In genomic region chr14:78075033-78075432, GRCh38 we compare ENCODE assay signal across 30 cellular contexts.
A peak's percentile ranks its signal among the peaks of the same experiment; 100 is the strongest.
DNase-seq lines count a peak whose midpoint lies in the region; ATAC-seq and TF ChIP-seq lines count a peak whose summit lies in the region.
"Had no signal": no experiment of that assay in that cellular context is flagged by ENCODE, and none has a peak within 500 bp of the region (broad histone marks: within the 10 kb centered on the region; RNA-seq: fewer than 3 reads in every experiment).

No MANE protein-coding gene starts in this region.

- H3K9me3 Mint-ChIP-seq in endodermal cell = no peaks in the 10 kb centered on the region
- H3K9me3 Mint-ChIP-seq: activated T-helper 17 cell treated with anti-CD3 and anti-CD28 coated beads, Interleukin-2, amount 50 U/mL, for 72 hours; mesothelial cell of epicardium had no signal

- H3K27me3 Mint-ChIP-seq in endodermal cell (ENCODE audit: insufficient read depth) = no peaks in the 10 kb centered on the region

- TF ChIP-seq CTCF in DND-41 (IDR thresholded peaks at IDR 0.05; ENCODE audit: borderline replicate concordance, extremely low read depth, low read length, poor library complexity, severe bottlenecking) = no peak
- TF ChIP-seq CTCF in endodermal cell (conservative IDR thresholded peaks at IDR 0.05) = no peak
- no peak for TF ChIP-seq CTCF in lower lobe of right lung (IDR thresholded peaks at IDR 0.05)

- H3K4me1 ChIP-seq in DND-41 (ENCODE audit: insufficient read depth, low read length) (0 out of 2 replicates have a peak, but pooled peaks cover 5% of the 10 kb centered on the region), endodermal cell (ENCODE audit: control insufficient read depth, insufficient read depth, low read length) (no peaks in the 10 kb centered on the region), lower lobe of right lung (no peaks in the 10 kb centered on the region)
- H3K4me1 ChIP-seq: BLaER1, esophagus muscularis mucosa, SJSA1, thyroid gland had no signal

- H3K4me3 ChIP-seq in DND-41 (ENCODE audit: low read depth in 1 of 2, low read length in 2 of 2) (no peak overlapping the region), endodermal cell (ENCODE audit: low read length) (no peak overlapping the region), lower lobe of right lung (no peak overlapping the region)
- H3K4me3 ChIP-seq: BLaER1, esophagus muscularis mucosa, K562, SJSA1, thyroid gland had no signal

- H3K4me3 Mint-ChIP-seq in endodermal cell = no peak overlapping the region
- H3K4me3 Mint-ChIP-seq: activated T-helper 17 cell treated with anti-CD3 and anti-CD28 coated beads, Interleukin-2, amount 50 U/mL, for 72 hours; HFFc6; mesothelial cell of epicardium had no signal

- no peaks in the 10 kb centered on the region for H3K9me3 ChIP-seq in DND-41 (ENCODE audit: insufficient read depth, low read length, severe bottlenecking)
- H3K9me3 ChIP-seq in endodermal cell (ENCODE audit: control insufficient read depth, low read length) = no peaks in the 10 kb centered on the region
- H3K9me3 ChIP-seq in lower lobe of right lung = no peaks in the 10 kb centered on the region
- H3K9me3 ChIP-seq: BLaER1, esophagus muscularis mucosa, SJSA1, thyroid gland had no signal

- H3K4me2 ChIP-seq in DND-41 (ENCODE audit: insufficient read depth, low read length) = no peak overlapping the region
- H3K4me2 ChIP-seq: BLaER1 had no signal

- no peak overlapping the region for H3K9ac ChIP-seq in DND-41 (ENCODE audit: low read depth, low read length)
- no peak overlapping the region for H3K9ac ChIP-seq in endodermal cell (ENCODE audit: extremely low read depth, low read length, poor library complexity, severe bottlenecking)
- H3K9ac ChIP-seq: BLaER1 had no signal

- intact Hi-C loops in lower lobe of right lung (cut with DNase I) = no loop called here

- H3K36me3 Mint-ChIP-seq in endodermal cell (ENCODE audit: low read depth) = no peaks in the 10 kb centered on the region
- H3K36me3 Mint-ChIP-seq: mesothelial cell of epicardium had no signal

- H3K27me3 ChIP-seq in DND-41 (ENCODE audit: insufficient read depth, low read length, poor library complexity) (peaks cover 6% of the 10 kb centered on the region), endodermal cell (ENCODE audit: control insufficient read depth, insufficient read depth, low read length, poor library complexity, severe bottlenecking) (no peaks in the 10 kb centered on the region), lower lobe of right lung (ENCODE audit: low read depth) (no peaks in the 10 kb centered on the region)
- H3K27me3 ChIP-seq: BLaER1, brain microvascular endothelial cell, esophagus muscularis mucosa, SJSA1, thyroid gland had no signal

- no peak overlapping the region for H2AFZ ChIP-seq in DND-41 (ENCODE audit: low read depth, low read length)

- H3K4me1 Mint-ChIP-seq in endodermal cell = peaks cover 2% of the 10 kb centered on the region
- H3K4me1 Mint-ChIP-seq: activated T-helper 17 cell treated with anti-CD3 and anti-CD28 coated beads, Interleukin-2, amount 50 U/mL, for 72 hours; mesothelial cell of epicardium had no signal

- ATAC-seq in DND-41 (ENCODE audit: insufficient read depth, low read depth) (peak; percentile 58), lower lobe of right lung (no peak)
- ATAC-seq: activated T-helper 17 cell treated with anti-CD3 and anti-CD28 coated beads, Interleukin-2, amount 50 U/mL, for 72 hours; K562 had no signal

- DNase-seq in DND-41 (peak; percentile 47), NCI-H1105 (lab: John Stamatoyannopoulos, UW) (peak; percentile 94), NCI-H510A (lab: John Stamatoyannopoulos, UW) (peak; percentile 57), endodermal cell (peak; percentile 44), inferior parietal cortex (ENCODE audit: extremely low spot score) (no peak), lower lobe of right lung (no peak), foreskin melanocyte (no peak)
- DNase-seq: activated CD4-positive, alpha-beta T cell treated with anti-CD3 and anti-CD28 coated beads for 4 hours; activated naive CD4-positive, alpha-beta T cell treated with anti-CD3 and anti-CD28 coated beads, Interleukin-2, amount 50 U/mL, for 16 hours; amniotic stem cell; brain microvascular endothelial cell; cerebellar nuclear complex; dermis blood vessel endothelial cell; foreskin fibroblast; GOT3; HFFc6; NCI-H1048; NCI-H226; occipital lobe; OCI-M1; stimulated activated CD4-positive, alpha-beta T cell treated with anti-CD3 and anti-CD28 coated beads, Interleukin-4, amount 100 ng/mL, for 1 hour; T-helper 9 cell had no signal

- no peaks in the 10 kb centered on the region for H3K36me3 ChIP-seq in DND-41 (ENCODE audit: insufficient read depth, low read length)
- H3K36me3 ChIP-seq in endodermal cell (ENCODE audit: control insufficient read depth, insufficient read depth, low read length) = no peaks in the 10 kb centered on the region
- H3K36me3 ChIP-seq in lower lobe of right lung = no peaks in the 10 kb centered on the region
- H3K36me3 ChIP-seq: BLaER1, brain microvascular endothelial cell, esophagus muscularis mucosa, SJSA1, thyroid gland had no signal

- WGBS in endodermal cell (ENCODE audit: insufficient coverage in 1 of 2, insufficient read length in 1 of 2), 2 experiments = 85 to 92% methylated on average over 2 to 4 of the region's 4 CpGs

- no peaks in the 10 kb centered on the region for H4K20me1 ChIP-seq in DND-41 (ENCODE audit: insufficient read depth, low read length)
- H4K20me1 ChIP-seq: BLaER1 had no signal

- no peak overlapping the region for H3K27ac ChIP-seq in DND-41 (ENCODE audit: low read length)
- H3K27ac ChIP-seq in endodermal cell (ENCODE audit: low read depth, low read length) = no peak overlapping the region
- no peak overlapping the region for H3K27ac ChIP-seq in lower lobe of right lung
- H3K27ac ChIP-seq: BLaER1, brain microvascular endothelial cell, esophagus muscularis mucosa, RWPE1, SJSA1, thyroid gland had no signal

- H3K79me2 ChIP-seq in DND-41 (ENCODE audit: insufficient read depth, low read length) = no peaks in the 10 kb centered on the region

- H3K27ac Mint-ChIP-seq in endodermal cell = no peak overlapping the region
- H3K27ac Mint-ChIP-seq: activated T-helper 17 cell treated with anti-CD3 and anti-CD28 coated beads, Interleukin-2, amount 50 U/mL, for 72 hours; HFFc6; mesothelial cell of epicardium had no signal

Comparison
In these comparisons a context has a peak if more than half of its experiments do, and no peak if none do; other contexts are left out.
1. DNase-seq: peak in DND-41 (single experiment), NCI-H1105 (single experiment), NCI-H510A (single experiment) and endodermal cell (single experiment); none in inferior parietal cortex (single experiment), lower lobe of right lung (single experiment) and foreskin melanocyte (single experiment).